In genomic region chr2:218228366-218229092, GRCh38 we compare ENCODE assay signal across 1 cellular context.
TF ChIP-seq lines count a peak whose summit lies in the region.

No MANE protein-coding gene starts in this region.

TF ChIP-seq in K562, 482 proteins besides CTCF, POLR2A, EP300 and RAD21:
- TF ChIP-seq E2F4 (CRISPR knock-in tag; IDR thresholded peaks at IDR 0.05; ENCODE audit: low read depth) (no peak), SPI1 (IDR thresholded peaks at IDR 0.05; ENCODE audit: borderline replicate concordance, low read depth, low read length) (no peak), ZNF316 (IDR thresholded peaks at IDR 0.05) (0 out of 2 replicates have a peak, but pooled peaks have one; percentile 19), ZBTB11 (CRISPR knock-in tag; IDR thresholded peaks at IDR 0.05) (no peak), PTBP1 (IDR thresholded peaks at IDR 0.05; ENCODE audit: low read depth, low read length) (no peak), CEBPG (CRISPR knock-in tag; IDR thresholded peaks at IDR 0.05) (0 out of 2 replicates have a peak, but pooled peaks have one; percentile 16), CEBPG (tag; conservative IDR thresholded peaks at IDR 0.05 in 1 of 2, IDR thresholded peaks at IDR 0.05 in 1 of 2) (peak; percentile 83 to 96), CEBPB (tag; IDR thresholded peaks at IDR 0.05) (peak; percentile 92)
